Comparison of ENCODE assay signal across 8 cellular contexts in the genomic region with DNA sequence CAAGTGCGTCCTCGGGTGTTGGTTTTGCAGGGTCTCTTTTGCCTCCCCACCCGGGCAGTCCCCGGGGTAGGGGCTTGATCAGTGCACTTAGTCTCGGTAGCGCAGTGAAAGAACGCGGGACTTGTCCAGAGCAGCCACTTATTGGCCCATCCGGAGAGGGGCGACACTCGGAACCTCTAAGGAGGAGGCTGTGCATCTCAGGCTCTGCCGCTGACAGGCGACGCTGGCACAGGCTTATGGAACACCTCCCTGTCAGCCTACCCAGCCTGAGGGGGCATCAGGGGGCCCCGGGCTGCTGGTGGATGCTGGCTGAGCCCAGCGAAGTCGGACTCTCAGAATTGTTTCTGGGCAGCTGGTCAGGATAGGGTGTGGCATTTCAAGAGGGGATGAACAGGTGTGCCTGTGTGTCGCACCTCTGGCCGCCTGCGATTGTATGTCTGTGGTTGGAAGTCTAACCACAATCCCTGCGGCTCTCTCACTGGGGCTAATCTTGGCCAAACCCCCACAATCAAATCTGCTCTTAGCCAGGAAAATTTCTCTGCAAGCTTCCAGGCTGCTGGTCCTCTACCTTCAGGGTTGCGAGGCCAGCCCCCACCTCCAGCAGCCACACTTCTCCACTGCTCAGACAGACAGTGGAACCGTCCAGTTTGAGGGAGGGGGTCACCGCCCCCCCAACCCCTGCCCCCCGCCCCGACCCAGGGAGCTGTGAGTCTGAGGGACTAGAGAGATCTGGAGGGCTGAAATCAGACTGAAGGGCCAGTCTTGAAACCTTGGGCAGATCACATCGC. TPM values are rescaled to one million over a fixed set of nuclear protein-coding genes. Genes with fewer than 3 reads are reported as not detected.
DNase-seq lines count a peak whose midpoint lies in the region; ATAC-seq and TF ChIP-seq lines count a peak whose summit lies in the region.

No MANE protein-coding gene starts in this region.

- H3K4me3 Mint-ChIP-seq in activated CD8-positive, alpha-beta T cell treated with anti-CD3 and anti-CD28 coated beads for 36 hours, result peak overlapping the region; percentile 97
- peak overlapping the region; percentile 100 for H3K4me3 Mint-ChIP-seq in neural crest cell

- peak; percentile 21 for ATAC-seq in GM18870 (IDR thresholded peaks at IDR 0.05; ENCODE audit: unreplicated experiment)
- peak; percentile 30 for ATAC-seq in HG03139 (IDR thresholded peaks at IDR 0.05; ENCODE audit: unreplicated experiment)
- ATAC-seq in activated CD8-positive, alpha-beta T cell treated with anti-CD3 and anti-CD28 coated beads for 36 hours, result peak; percentile 48

- H3K36me3 Mint-ChIP-seq in activated CD8-positive, alpha-beta T cell treated with anti-CD3 and anti-CD28 coated beads for 36 hours (ENCODE audit: low read depth), result peaks cover 54% of the 10 kb centered on the region
- peaks cover 4% of the 10 kb centered on the region for H3K36me3 Mint-ChIP-seq in neural crest cell (ENCODE audit: low read depth)

- POLR2A ChIA-PET in activated CD8-positive, alpha-beta T cell treated with anti-CD3 and anti-CD28 coated beads for 36 hours (lab: Charles Lee), result interaction anchor here (0.8 to 5.5 kb wide), 12 partner anchors 11 to 330 kb away, joined by 3 to 43 read pairs (median 3); no protein-coding TSS in a partner anchor

- intact Hi-C loops in activated CD8-positive, alpha-beta T cell treated with anti-CD3 and anti-CD28 coated beads for 36 hours (cut with micrococcal nuclease), result no loop called here

- no peaks in the 10 kb centered on the region for H3K27me3 Mint-ChIP-seq in activated CD8-positive, alpha-beta T cell treated with anti-CD3 and anti-CD28 coated beads for 36 hours
- no peaks in the 10 kb centered on the region for H3K27me3 Mint-ChIP-seq in neural crest cell (ENCODE audit: low read depth)

- CTCF ChIA-PET in activated CD8-positive, alpha-beta T cell treated with anti-CD3 and anti-CD28 coated beads for 36 hours (lab: Charles Lee), result interaction anchor here (1.3 to 6.5 kb wide), 4 partner anchors 17 to 327 kb away, joined by 5 to 74 read pairs (median 28); partner anchors contain the start of genes FCHSD2 and STARD10

- peak; percentile 6 for TF ChIP-seq CTCF in activated CD8-positive, alpha-beta T cell treated with anti-CD3 and anti-CD28 coated beads for 36 hours (IDR thresholded peaks at IDR 0.05)
- TF ChIP-seq CTCF in neural crest cell (conservative IDR thresholded peaks at IDR 0.05), result peak; percentile 22

- peak overlapping the region; percentile 98 for H3K27ac Mint-ChIP-seq in activated CD8-positive, alpha-beta T cell treated with anti-CD3 and anti-CD28 coated beads for 36 hours
- H3K27ac Mint-ChIP-seq in neural crest cell (ENCODE audit: unreplicated experiment), result peak overlapping the region; percentile 95

- H3K9me3 Mint-ChIP-seq in activated CD8-positive, alpha-beta T cell treated with anti-CD3 and anti-CD28 coated beads for 36 hours, result no peaks in the 10 kb centered on the region
- no peaks in the 10 kb centered on the region for H3K9me3 Mint-ChIP-seq in neural crest cell

- DNase-seq in CD1c-positive myeloid dendritic cell (ENCODE audit: extremely low spot score) (peak; percentile 51), NCI-H460 (ENCODE audit: extremely low read depth, low read depth) (peak; percentile 26), fibroblast of gingiva (ENCODE audit: low read depth) (peak; percentile 52), neural crest cell (ENCODE audit: low read depth, low spot score) (no peak), GOT3 (lab: John Stamatoyannopoulos, UW) (no peak)
- peak; percentile 82 for DNase-seq in activated CD8-positive, alpha-beta T cell treated with anti-CD3 and anti-CD28 coated beads for 36 hours

- H3K4me1 Mint-ChIP-seq in activated CD8-positive, alpha-beta T cell treated with anti-CD3 and anti-CD28 coated beads for 36 hours (ENCODE audit: low read depth), result peaks cover 29% of the 10 kb centered on the region
- peaks cover 31% of the 10 kb centered on the region for H3K4me1 Mint-ChIP-seq in neural crest cell

RNA-seq across cellular contexts. Expression of gene ATG16L2, which starts 0.8 kb away (rescaled TPM):
- 3.8 and 5.1 TPM in 2 replicates for total RNA-seq in NCI-H460 (2014; rRNA removed; shearing (Covaris generic))
- polyA plus RNA-seq in NCI-H460 (2014; cell fraction: nucleus; rRNA removed), result 82.2 and 85.8 TPM in 2 replicates
- total RNA-seq in activated CD8-positive, alpha-beta T cell treated with anti-CD3 and anti-CD28 coated beads for 36 hours, result 10 to 100 TPM; 70.8 to 71.4 TPM
- total RNA-seq in neural crest cell, result 22.7 and 24.5 TPM in 2 replicates

RNA-seq across cellular contexts. Expression of gene STARD10, which starts 21.2 kb away (rescaled TPM):
- total RNA-seq in NCI-H460 (2014; rRNA removed; shearing (Covaris generic)), result 4.3 and 7.4 TPM in 2 replicates
- 2.4 and 9.2 TPM in 2 replicates for polyA plus RNA-seq in NCI-H460 (2014; cell fraction: nucleus; rRNA removed)
- 1 to 10 TPM; 8.1 to 8.6 TPM for total RNA-seq in activated CD8-positive, alpha-beta T cell treated with anti-CD3 and anti-CD28 coated beads for 36 hours
- total RNA-seq in neural crest cell, result 12.6 and 13.5 TPM in 2 replicates

Comparison
In these comparisons a context has a peak if more than half of its experiments do, and no peak if none do; other contexts are left out.
1. DNase-seq: peak in CD1c-positive myeloid dendritic cell (single experiment), NCI-H460 (single experiment), activated CD8-positive, alpha-beta T cell treated with anti-CD3 and anti-CD28 coated beads for 36 hours (single experiment) and fibroblast of gingiva (single experiment); none in neural crest cell (single experiment) and GOT3 (single experiment).
2. Peak in every context shown above with its lines, with median percentiles within 50 percentile points of each other: ATAC-seq.